ENCODE assay signal across 8 cellular contexts in the genomic region with DNA sequence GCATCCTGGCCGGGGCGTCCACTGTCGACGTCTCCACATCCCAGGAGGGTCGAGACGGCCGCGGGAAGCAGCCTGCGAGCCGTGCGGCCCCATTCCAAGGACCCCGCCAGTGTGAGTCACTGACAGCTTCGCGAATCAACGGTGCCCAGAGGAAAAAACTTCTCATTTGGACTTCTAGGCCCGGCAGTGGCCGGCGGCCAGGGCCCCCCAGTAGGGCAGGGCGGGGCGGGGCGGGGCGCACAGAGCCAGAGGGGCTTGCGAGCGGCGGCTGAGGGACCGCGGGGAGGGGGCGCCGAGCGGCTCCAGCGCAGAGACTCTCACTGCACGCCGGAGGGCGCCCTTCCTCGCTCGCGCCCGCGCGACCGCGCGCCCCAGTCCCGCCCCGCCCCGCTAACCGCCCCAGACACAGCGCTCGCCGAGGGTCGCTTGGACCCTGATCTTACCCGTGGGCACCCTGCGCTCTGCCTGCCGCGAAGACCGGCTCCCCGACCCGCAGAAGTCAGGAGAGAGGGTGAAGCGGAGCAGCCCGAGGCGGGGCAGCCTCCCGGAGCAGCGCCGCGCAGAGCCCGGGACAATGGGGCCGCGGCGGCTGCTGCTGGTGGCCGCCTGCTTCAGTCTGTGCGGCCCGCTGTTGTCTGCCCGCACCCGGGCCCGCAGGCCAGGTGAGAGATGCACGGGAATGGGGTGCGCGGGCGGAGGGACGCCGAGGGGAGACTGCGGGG. TPM values are rescaled to one million over a fixed set of nuclear protein-coding genes. Genes with fewer than 3 reads are reported as not detected.
A peak's percentile ranks its signal among the peaks of the same experiment; 100 is the strongest.
DNase-seq lines count a peak whose midpoint lies in the region; ATAC-seq and TF ChIP-seq lines count a peak whose summit lies in the region.

A gene (plus strand): TSS at position 393 of the 722 bp plus-strand sequence. CDS start 182 bp downstream, at position 575.

- peak within 1 kb of the TSS; percentile 56 for H2BK12ac ChIP-seq in trophoblast cell (ENCODE audit: low read length)

- H3K9me3 Mint-ChIP-seq in activated naive CD4-positive, alpha-beta T cell treated with anti-CD3 and anti-CD28 coated beads, Interleukin-2, amount 50 U/mL, for 72 hours: no peaks in the 10 kb centered on the region

- H3K23ac ChIP-seq in trophoblast cell (ENCODE audit: low read length): no peak within 1 kb of the TSS

- no peak within 1 kb of the TSS for H2AK5ac ChIP-seq in trophoblast cell (ENCODE audit: low read length)

- H4K91ac ChIP-seq in trophoblast cell (ENCODE audit: low read depth, low read length): peak within 1 kb of the TSS; percentile 81

- TF ChIP-seq CTCF in AG10803 (conservative IDR thresholded peaks at IDR 0.05; ENCODE audit: low read length): peak; percentile 28
- TF ChIP-seq CTCF in cardiac muscle cell (IDR thresholded peaks at IDR 0.05; ENCODE audit: low read depth, low read length): peak; percentile 40

- no CpG with 5 or more reads among the region's 82 CpGs for WGBS in trophoblast cell (ENCODE audit: extremely low coverage, insufficient coverage, insufficient read length)

- no peaks in the 10 kb centered on the region for H3K9me3 ChIP-seq in SK-N-MC (ENCODE audit: low read depth, low read length)
- no peaks in the 10 kb centered on the region for H3K9me3 ChIP-seq in cardiac muscle cell (ENCODE audit: low read depth)
- peaks cover 3% of the 10 kb centered on the region for H3K9me3 ChIP-seq in trophoblast cell (ENCODE audit: insufficient read depth, low read depth, low read length)

- H3K27me3 ChIP-seq in cardiac muscle cell (peaks cover 27% of the 10 kb centered on the region), trophoblast cell (ENCODE audit: insufficient read depth, low read length) (peaks cover 13% of the 10 kb centered on the region)

- H3K27ac ChIP-seq in SK-N-MC: peak within 1 kb of the TSS; percentile 99
- no peak within 1 kb of the TSS for H3K27ac ChIP-seq in cardiac muscle cell
- no peak within 1 kb of the TSS for H3K27ac ChIP-seq in trophoblast cell (ENCODE audit: low read depth, low read length)

- peak within 1 kb of the TSS; percentile 86 for H2BK120ac ChIP-seq in trophoblast cell (ENCODE audit: insufficient read depth, low read length, poor library complexity)

- no peaks in the 10 kb centered on the region for H3K36me3 ChIP-seq in SK-N-MC (ENCODE audit: insufficient read depth, low read length)
- H3K36me3 ChIP-seq in cardiac muscle cell: no peaks in the 10 kb centered on the region
- no peaks in the 10 kb centered on the region for H3K36me3 ChIP-seq in trophoblast cell (ENCODE audit: control insufficient read depth in 1 of 2, insufficient read depth in 2 of 2, low read length in 2 of 2)

- peaks cover 5 to 13% of the 10 kb centered on the region in 2 donors for H3K36me3 Mint-ChIP-seq in activated naive CD4-positive, alpha-beta T cell treated with anti-CD3 and anti-CD28 coated beads, Interleukin-2, amount 50 U/mL, for 72 hours

- no peak within 1 kb of the TSS for H2BK5ac ChIP-seq in trophoblast cell (ENCODE audit: low read depth, low read length, poor library complexity)

- H3K79me1 ChIP-seq in trophoblast cell (ENCODE audit: low read length): peaks cover 2% of the 10 kb centered on the region

- peak within 1 kb of the TSS; percentile 65 to 82 for H3K27ac Mint-ChIP-seq in activated naive CD4-positive, alpha-beta T cell treated with anti-CD3 and anti-CD28 coated beads, Interleukin-2, amount 50 U/mL, for 72 hours

- H3K9ac ChIP-seq in SK-N-MC (ENCODE audit: insufficient read length): peak within 1 kb of the TSS; percentile 80
- H3K9ac ChIP-seq in trophoblast cell (ENCODE audit: low read length): peak within 1 kb of the TSS; percentile 52

- peak within 1 kb of the TSS; percentile 94 for H3K14ac ChIP-seq in trophoblast cell (ENCODE audit: low read length)

- peak within 1 kb of the TSS; percentile 92 for H2AFZ ChIP-seq in trophoblast cell (ENCODE audit: insufficient read depth, low read length, poor library complexity)

- peak within 1 kb of the TSS; percentile 84 for H3K4ac ChIP-seq in trophoblast cell (ENCODE audit: low read depth, low read length)

- H3K79me2 ChIP-seq in trophoblast cell (ENCODE audit: control insufficient read depth, insufficient read depth, low read length, poor library complexity): peaks cover 5% of the 10 kb centered on the region

- peak within 1 kb of the TSS; percentile 94 for H3K18ac ChIP-seq in trophoblast cell (ENCODE audit: low read length)

- peak within 1 kb of the TSS; percentile 73 for H3K4me3 ChIP-seq in AG10803 (ENCODE audit: low read length)
- peak within 1 kb of the TSS; percentile 95 for H3K4me3 ChIP-seq in SK-N-MC
- peak within 1 kb of the TSS; percentile 82 for H3K4me3 ChIP-seq in cardiac muscle cell
- H3K4me3 ChIP-seq in trophoblast cell (ENCODE audit: low read depth, low read length): peak within 1 kb of the TSS; percentile 78

- DNase-seq in AG10803 (ENCODE audit: low read depth): peak; percentile 12
- no peak for DNase-seq in SK-N-MC (ENCODE audit: low read depth, low spot score)
- peak in 1 of 2 donors; percentile 52 for DNase-seq in activated naive CD4-positive, alpha-beta T cell treated with anti-CD3 and anti-CD28 coated beads, Interleukin-2, amount 50 U/mL, for 72 hours (ENCODE audit: low spot score in 2 of 2)
- DNase-seq in cardiac muscle cell (ENCODE audit: low read depth in 1 of 2, low spot score in 1 of 2): peak; percentile 80 to 91
- peak; percentile 7 to 46 for DNase-seq in trophoblast cell
- no peak for DNase-seq in cortex of kidney (lab: John Stamatoyannopoulos, UW)

- ATAC-seq in GM19043 (IDR thresholded peaks at IDR 0.05; ENCODE audit: low read depth, unreplicated experiment): peak; percentile 50
- ATAC-seq in HG03280 (IDR thresholded peaks at IDR 0.05; ENCODE audit: unreplicated experiment): peak; percentile 65
- ATAC-seq in activated naive CD4-positive, alpha-beta T cell treated with anti-CD3 and anti-CD28 coated beads, Interleukin-2, amount 50 U/mL, for 72 hours: peak; percentile 77 to 81

- peak within 1 kb of the TSS; percentile 74 for H4K8ac ChIP-seq in trophoblast cell (ENCODE audit: low read depth, low read length)

- H4K12ac ChIP-seq in trophoblast cell (ENCODE audit: low read depth, low read length): peak within 1 kb of the TSS; percentile 34

- peak within 1 kb of the TSS; percentile 98 for H3K4me2 ChIP-seq in trophoblast cell (ENCODE audit: low read length)

- H3K4me1 ChIP-seq in cardiac muscle cell (ENCODE audit: low read depth): peaks cover 8% of the 10 kb centered on the region
- H3K4me1 ChIP-seq in trophoblast cell (ENCODE audit: control insufficient read depth in 1 of 2, insufficient read depth in 2 of 2, low read length in 2 of 2): peaks cover 6 to 13% of the 10 kb centered on the region in 2 experiments

RNA-seq across cellular contexts. Expression of the gene that starts here (rescaled TPM):
- 1 to 10 TPM in 1 of 2 donors, under 1 TPM in 1; 0.89 to 5.8 TPM for total RNA-seq in activated naive CD4-positive, alpha-beta T cell treated with anti-CD3 and anti-CD28 coated beads, Interleukin-2, amount 50 U/mL, for 72 hours
- 13.4 and 16.8 TPM in 2 replicates for total RNA-seq in cardiac muscle cell
- polyA plus RNA-seq in cardiac muscle cell: 16.6 and 22.4 TPM in 2 replicates
- 8.8 and 9.2 TPM in 2 replicates for polyA plus RNA-seq in trophoblast cell (2013)

Comparison
In these comparisons a context has a peak if more than half of its experiments do, and no peak if none do; other contexts are left out.
1. DNase-seq: peak in AG10803 (single experiment), cardiac muscle cell (2 of 2) and trophoblast cell (2 of 2); none in SK-N-MC (single experiment) and cortex of kidney (single experiment).
2. Peak in every context shown above with its lines, with median percentiles within 50 percentile points of each other: H3K4me3 ChIP-seq and ATAC-seq.